Comparison of ENCODE assay signal across 1 cellular context in the genomic region with DNA sequence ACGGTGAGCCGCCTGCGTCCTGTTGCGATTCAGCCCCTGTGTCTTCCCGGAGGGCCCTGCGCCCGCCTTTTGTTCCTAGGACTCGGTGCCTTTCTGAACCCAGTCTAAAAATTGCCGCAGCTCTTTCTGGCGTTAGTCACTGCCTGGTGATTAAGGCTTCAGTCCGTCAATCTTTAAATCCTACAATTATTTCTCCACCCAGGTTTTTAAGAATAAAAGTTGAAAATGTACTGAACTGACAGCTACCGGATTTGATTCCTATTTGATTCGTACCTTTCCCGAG.
TF ChIP-seq lines count a peak whose summit lies in the region.

No MANE protein-coding gene starts in this region.

TF ChIP-seq in K562, 482 proteins besides CTCF, POLR2A, EP300 and RAD21:
- TF ChIP-seq SIN3A (IDR thresholded peaks at IDR 0.05; ENCODE audit: borderline replicate concordance in 2 of 2, control insufficient read depth in 1 of 2, low read depth in 2 of 2, low read length in 2 of 2): peak in 1 of 2 experiments; percentile 40; a peak in 1 of 4 replicates
- no peak for TF ChIP-seq PCBP2 (IDR thresholded peaks at IDR 0.05; ENCODE audit: low read depth, low read length, poor library complexity, severe bottlenecking)
